ENCODE assay signal across 13 cellular contexts in genomic region chr4:142348489-142349076, GRCh38.
DNase-seq lines count a peak whose midpoint lies in the region; ATAC-seq and TF ChIP-seq lines count a peak whose summit lies in the region.
"Had no signal": no experiment of that assay in that cellular context is flagged by ENCODE, and none has a peak within 500 bp of the region (broad histone marks: within the 10 kb centered on the region; RNA-seq: fewer than 3 reads in every experiment).

No MANE protein-coding gene starts in this region.

- no peaks in the 10 kb centered on the region for H3K27me3 Mint-ChIP-seq in activated naive CD4-positive, alpha-beta T cell treated with anti-CD3 and anti-CD28 coated beads for 36 hours (ENCODE audit: low read depth)
- H3K27me3 Mint-ChIP-seq in activated naive CD4-positive, alpha-beta T cell treated with anti-CD3 and anti-CD28 coated beads, Interleukin-2, amount 10 ng/mL, durations not matched to agents 7 days and 5 days, result no peaks in the 10 kb centered on the region
- H3K27me3 Mint-ChIP-seq in activated T-helper 2 cell treated with anti-CD3 and anti-CD28 coated beads, Interferon-gamma antibody, Interleukin-2, Interleukin-4, amounts not matched to agents 10 μg/mL and 5 μg/mL and 100 μg/mL, durations not matched to agents 14 hours and 24 hours and 36 hours (ENCODE audit: low read depth), result no peaks in the 10 kb centered on the region
- H3K27me3 Mint-ChIP-seq in type B pancreatic cell, result no peaks in the 10 kb centered on the region
- no peaks in the 10 kb centered on the region for H3K27me3 Mint-ChIP-seq in natural killer cell treated with Interleukin-12 subunit alpha and Interleukin-12 subunit beta and Interleukin-15 and Interleukin-18, amount 100 ng/mL, for 72 hours

- intact Hi-C loops in activated naive CD4-positive, alpha-beta T cell treated with anti-CD3 and anti-CD28 coated beads for 36 hours (cut with micrococcal nuclease), result no loop called here
- intact Hi-C loops in activated T-helper 2 cell treated with anti-CD3 and anti-CD28 coated beads, Interferon-gamma antibody, Interleukin-2, Interleukin-4, amounts not matched to agents 10 μg/mL and 5 μg/mL and 100 μg/mL, durations not matched to agents 14 hours and 24 hours and 36 hours (cut with micrococcal nuclease), result no loop called here
- intact Hi-C loops in right cardiac atrium (cut with DNase I), result no loop called here

- no peaks in the 10 kb centered on the region for H3K9me3 Mint-ChIP-seq in activated naive CD4-positive, alpha-beta T cell treated with anti-CD3 and anti-CD28 coated beads for 36 hours
- no peaks in the 10 kb centered on the region for H3K9me3 Mint-ChIP-seq in activated naive CD4-positive, alpha-beta T cell treated with anti-CD3 and anti-CD28 coated beads, Interleukin-2, amount 10 ng/mL, durations not matched to agents 7 days and 5 days
- H3K9me3 Mint-ChIP-seq in activated T-helper 2 cell treated with anti-CD3 and anti-CD28 coated beads, Interferon-gamma antibody, Interleukin-2, Interleukin-4, amounts not matched to agents 10 μg/mL and 5 μg/mL and 100 μg/mL, durations not matched to agents 14 hours and 24 hours and 36 hours, result no peaks in the 10 kb centered on the region
- H3K9me3 Mint-ChIP-seq in type B pancreatic cell, result no peaks in the 10 kb centered on the region
- H3K9me3 Mint-ChIP-seq in natural killer cell treated with Interleukin-12 subunit alpha and Interleukin-12 subunit beta and Interleukin-15 and Interleukin-18, amount 100 ng/mL, for 72 hours, result no peaks in the 10 kb centered on the region

- no peaks in the 10 kb centered on the region for H3K27me3 ChIP-seq in right cardiac atrium (ENCODE audit: control insufficient read depth, insufficient read depth)

- peak overlapping the region; percentile 82 for H3K27ac Mint-ChIP-seq in activated naive CD4-positive, alpha-beta T cell treated with anti-CD3 and anti-CD28 coated beads for 36 hours
- no peak overlapping the region for H3K27ac Mint-ChIP-seq in activated naive CD4-positive, alpha-beta T cell treated with anti-CD3 and anti-CD28 coated beads, Interleukin-2, amount 10 ng/mL, durations not matched to agents 7 days and 5 days
- peak overlapping the region; percentile 28 for H3K27ac Mint-ChIP-seq in activated T-helper 2 cell treated with anti-CD3 and anti-CD28 coated beads, Interferon-gamma antibody, Interleukin-2, Interleukin-4, amounts not matched to agents 10 μg/mL and 5 μg/mL and 100 μg/mL, durations not matched to agents 14 hours and 24 hours and 36 hours
- H3K27ac Mint-ChIP-seq in type B pancreatic cell, result no peak overlapping the region
- no peak overlapping the region for H3K27ac Mint-ChIP-seq in natural killer cell treated with Interleukin-12 subunit alpha and Interleukin-12 subunit beta and Interleukin-15 and Interleukin-18, amount 100 ng/mL, for 72 hours

- H3K27ac ChIP-seq in right cardiac atrium (ENCODE audit: low read length), result no peak overlapping the region
- H3K27ac ChIP-seq: psoas muscle had no signal

- 26% methylated on average over 1 of the region's 1 CpG for WGBS in right cardiac atrium

- no peak for TF ChIP-seq CTCF in type B pancreatic cell (conservative IDR thresholded peaks at IDR 0.05)

- peaks cover 86% of the 10 kb centered on the region for H3K4me1 Mint-ChIP-seq in activated naive CD4-positive, alpha-beta T cell treated with anti-CD3 and anti-CD28 coated beads for 36 hours (ENCODE audit: low read depth)
- H3K4me1 Mint-ChIP-seq in activated naive CD4-positive, alpha-beta T cell treated with anti-CD3 and anti-CD28 coated beads, Interleukin-2, amount 10 ng/mL, durations not matched to agents 7 days and 5 days, result peaks cover 77% of the 10 kb centered on the region
- H3K4me1 Mint-ChIP-seq in activated T-helper 2 cell treated with anti-CD3 and anti-CD28 coated beads, Interferon-gamma antibody, Interleukin-2, Interleukin-4, amounts not matched to agents 10 μg/mL and 5 μg/mL and 100 μg/mL, durations not matched to agents 14 hours and 24 hours and 36 hours (ENCODE audit: low read depth), result peaks cover 72% of the 10 kb centered on the region
- H3K4me1 Mint-ChIP-seq in type B pancreatic cell (ENCODE audit: unreplicated experiment), result peaks cover 15% of the 10 kb centered on the region
- peaks cover 0 to 6% of the 10 kb centered on the region in 2 donors for H3K4me1 Mint-ChIP-seq in natural killer cell treated with Interleukin-12 subunit alpha and Interleukin-12 subunit beta and Interleukin-15 and Interleukin-18, amount 100 ng/mL, for 72 hours (ENCODE audit: low read depth in 2 of 2)

- DNase-seq in activated naive CD4-positive, alpha-beta T cell treated with anti-CD3 and anti-CD28 coated beads for 36 hours, result no peak
- no peak for DNase-seq in activated naive CD4-positive, alpha-beta T cell treated with anti-CD3 and anti-CD28 coated beads, Interleukin-2, amount 10 ng/mL, durations not matched to agents 7 days and 5 days
- no peak for DNase-seq in activated T-helper 2 cell treated with anti-CD3 and anti-CD28 coated beads, Interferon-gamma antibody, Interleukin-2, Interleukin-4, amounts not matched to agents 10 μg/mL and 5 μg/mL and 100 μg/mL, durations not matched to agents 14 hours and 24 hours and 36 hours (ENCODE audit: low spot score)
- DNase-seq in right cardiac atrium, result no peak
- no peak for DNase-seq in type B pancreatic cell (ENCODE audit: extremely low spot score, unreplicated experiment)
- no peak for DNase-seq in natural killer cell treated with Interleukin-12 subunit alpha and Interleukin-12 subunit beta and Interleukin-15 and Interleukin-18, amount 100 ng/mL, for 72 hours (ENCODE audit: low spot score)
- DNase-seq in HuH-7.5 (ENCODE audit: low spot score), result no peak
- DNase-seq: cerebellar nuclear complex, islet precursor cell, NCI-H146, psoas muscle, substantia nigra had no signal

- CTCF ChIA-PET in activated naive CD4-positive, alpha-beta T cell treated with anti-CD3 and anti-CD28 coated beads for 36 hours (lab: Charles Lee), result interaction anchor here (0.5 to 1.3 kb wide), 4 partner anchors 19 to 208 kb away, joined by 3 read pairs; no protein-coding TSS in a partner anchor
- CTCF ChIA-PET in activated naive CD4-positive, alpha-beta T cell treated with anti-CD3 and anti-CD28 coated beads, Interleukin-2, amount 10 ng/mL, durations not matched to agents 7 days and 5 days (lab: Charles Lee), result interaction anchor here (0.6 to 9.6 kb wide), 5 partner anchors 17 to 372 kb away, joined by 3 to 76 read pairs (median 3); no protein-coding TSS in a partner anchor

- no peaks in the 10 kb centered on the region for H3K9me3 ChIP-seq in right cardiac atrium (ENCODE audit: control insufficient read depth, low read length)
- H3K9me3 ChIP-seq: psoas muscle had no signal

- no peak overlapping the region for H3K4me3 ChIP-seq in right cardiac atrium (ENCODE audit: low read length)
- H3K4me3 ChIP-seq: psoas muscle had no signal

- H3K4me1 ChIP-seq in right cardiac atrium (ENCODE audit: control insufficient read depth, insufficient read depth, low read length), result peaks cover 2% of the 10 kb centered on the region

- H3K36me3 Mint-ChIP-seq in activated naive CD4-positive, alpha-beta T cell treated with anti-CD3 and anti-CD28 coated beads for 36 hours (ENCODE audit: low read depth), result peaks cover 8% of the 10 kb centered on the region
- H3K36me3 Mint-ChIP-seq in activated naive CD4-positive, alpha-beta T cell treated with anti-CD3 and anti-CD28 coated beads, Interleukin-2, amount 10 ng/mL, durations not matched to agents 7 days and 5 days, result peaks cover 36% of the 10 kb centered on the region
- H3K36me3 Mint-ChIP-seq in activated T-helper 2 cell treated with anti-CD3 and anti-CD28 coated beads, Interferon-gamma antibody, Interleukin-2, Interleukin-4, amounts not matched to agents 10 μg/mL and 5 μg/mL and 100 μg/mL, durations not matched to agents 14 hours and 24 hours and 36 hours (ENCODE audit: low read depth), result peaks cover 34% of the 10 kb centered on the region
- H3K36me3 Mint-ChIP-seq in type B pancreatic cell, result no peaks in the 10 kb centered on the region
- no peaks in the 10 kb centered on the region for H3K36me3 Mint-ChIP-seq in natural killer cell treated with Interleukin-12 subunit alpha and Interleukin-12 subunit beta and Interleukin-15 and Interleukin-18, amount 100 ng/mL, for 72 hours

- H3K4me3 Mint-ChIP-seq in activated naive CD4-positive, alpha-beta T cell treated with anti-CD3 and anti-CD28 coated beads for 36 hours, result peak overlapping the region; percentile 20
- no peak overlapping the region for H3K4me3 Mint-ChIP-seq in activated naive CD4-positive, alpha-beta T cell treated with anti-CD3 and anti-CD28 coated beads, Interleukin-2, amount 10 ng/mL, durations not matched to agents 7 days and 5 days
- H3K4me3 Mint-ChIP-seq in activated T-helper 2 cell treated with anti-CD3 and anti-CD28 coated beads, Interferon-gamma antibody, Interleukin-2, Interleukin-4, amounts not matched to agents 10 μg/mL and 5 μg/mL and 100 μg/mL, durations not matched to agents 14 hours and 24 hours and 36 hours (ENCODE audit: low read depth), result no peak overlapping the region
- peak overlapping the region; percentile 15 for H3K4me3 Mint-ChIP-seq in type B pancreatic cell
- H3K4me3 Mint-ChIP-seq in natural killer cell treated with Interleukin-12 subunit alpha and Interleukin-12 subunit beta and Interleukin-15 and Interleukin-18, amount 100 ng/mL, for 72 hours, result no peak overlapping the region

- ATAC-seq in right cardiac atrium (peak; percentile 61 to 68), HG03442 (IDR thresholded peaks at IDR 0.05; ENCODE audit: unreplicated experiment) (no peak)
- no peak for ATAC-seq in natural killer cell treated with Interleukin-12 subunit alpha and Interleukin-12 subunit beta and Interleukin-15 and Interleukin-18, amount 100 ng/mL, for 72 hours
- ATAC-seq: psoas muscle had no signal

Comparison
In these comparisons a context has a peak if more than half of its experiments do, and no peak if none do; other contexts are left out.
1. H3K27ac Mint-ChIP-seq: peak in activated naive CD4-positive, alpha-beta T cell treated with anti-CD3 and anti-CD28 coated beads for 36 hours (single experiment) and activated T-helper 2 cell treated with anti-CD3 and anti-CD28 coated beads, Interferon-gamma antibody, Interleukin-2, Interleukin-4, amounts not matched to agents 10 μg/mL and 5 μg/mL and 100 μg/mL, durations not matched to agents 14 hours and 24 hours and 36 hours (single experiment); none in activated naive CD4-positive, alpha-beta T cell treated with anti-CD3 and anti-CD28 coated beads, Interleukin-2, amount 10 ng/mL, durations not matched to agents 7 days and 5 days (single experiment), type B pancreatic cell (single experiment) and natural killer cell treated with Interleukin-12 subunit alpha and Interleukin-12 subunit beta and Interleukin-15 and Interleukin-18, amount 100 ng/mL, for 72 hours (0 of 2).
2. H3K4me3 Mint-ChIP-seq: peak in activated naive CD4-positive, alpha-beta T cell treated with anti-CD3 and anti-CD28 coated beads for 36 hours (single experiment) and type B pancreatic cell (single experiment); none in activated naive CD4-positive, alpha-beta T cell treated with anti-CD3 and anti-CD28 coated beads, Interleukin-2, amount 10 ng/mL, durations not matched to agents 7 days and 5 days (single experiment), activated T-helper 2 cell treated with anti-CD3 and anti-CD28 coated beads, Interferon-gamma antibody, Interleukin-2, Interleukin-4, amounts not matched to agents 10 μg/mL and 5 μg/mL and 100 μg/mL, durations not matched to agents 14 hours and 24 hours and 36 hours (single experiment) and natural killer cell treated with Interleukin-12 subunit alpha and Interleukin-12 subunit beta and Interleukin-15 and Interleukin-18, amount 100 ng/mL, for 72 hours (single experiment).
3. ATAC-seq: peak in right cardiac atrium (2 of 2); none in HG03442 (single experiment) and natural killer cell treated with Interleukin-12 subunit alpha and Interleukin-12 subunit beta and Interleukin-15 and Interleukin-18, amount 100 ng/mL, for 72 hours (0 of 2).